In genomic region chr10:87659571-87660483, GRCh38 we compare ENCODE assay signal across 1 cellular context.
A peak's percentile ranks its signal among the peaks of the same experiment; 100 is the strongest.
TF ChIP-seq lines count a peak whose summit lies in the region.

TSS of gene PAPSS2 (plus strand) at chr10:87659878. CDS start at chr10:87659982, 104 bp downstream.

TF ChIP-seq in HEK293, 187 proteins besides CTCF, POLR2A, EP300 and RAD21 (continued from another document):
- TF ChIP-seq PATZ1 (tag by site-specific recombination; IDR thresholded peaks at IDR 0.05) (peak; percentile 66), ZNF239 (tag by site-specific recombination; IDR thresholded peaks at IDR 0.05) (no peak), ZNF280C (tag by site-specific recombination; IDR thresholded peaks at IDR 0.05) (no peak), ZSCAN4 (tag by site-specific recombination; IDR thresholded peaks at IDR 0.05) (no peak), ZNF518A (tag by site-specific recombination; conservative IDR thresholded peaks at IDR 0.05; ENCODE audit: low read depth) (no peak), PRDM1 (tag by site-specific recombination; IDR thresholded peaks at IDR 0.05) (no peak), ZNF157 (tag by site-specific recombination; IDR thresholded peaks at IDR 0.05) (no peak), OVOL3 (tag by site-specific recombination; IDR thresholded peaks at IDR 0.05) (no peak), PBX3 (CRISPR knock-in tag; IDR thresholded peaks at IDR 0.05) (no peak), ZNF610 (tag by site-specific recombination; IDR thresholded peaks at IDR 0.05; ENCODE audit: borderline replicate concordance) (no peak), TCF7L2 (IDR thresholded peaks at IDR 0.05; ENCODE audit: borderline replicate concordance, low read depth, low read length) (no peak), SP7 (tag by site-specific recombination; IDR thresholded peaks at IDR 0.05) (no peak), YY1 (tag by site-specific recombination; IDR thresholded peaks at IDR 0.05) (no peak), ZBTB48 (tag by site-specific recombination; IDR thresholded peaks at IDR 0.05) (no peak), ZNF174 (tag by site-specific recombination; IDR thresholded peaks at IDR 0.05) (no peak), ZNF214 (tag by site-specific recombination; IDR thresholded peaks at IDR 0.05; ENCODE audit: borderline replicate concordance) (no peak), ZFHX2 (tag by site-specific recombination; conservative IDR thresholded peaks at IDR 0.05) (peak; percentile 45; the same call in 1 of the 2 replicates), ZNF19 (tag by site-specific recombination; IDR thresholded peaks at IDR 0.05; ENCODE audit: low read depth) (no peak)
TF ChIP-seq in HEK293: peak in this region for 41.
